15 cellular contexts compared by ENCODE assay signal in genomic region chr22:37768273-37768672, GRCh38. TPM values are rescaled to one million over a fixed set of nuclear protein-coding genes. Genes with fewer than 3 reads are reported as not detected.
DNase-seq lines count a peak whose midpoint lies in the region; ATAC-seq and TF ChIP-seq lines count a peak whose summit lies in the region.
"Had no signal": no experiment of that assay in that cellular context is flagged by ENCODE, and none has a peak within 500 bp of the region (broad histone marks: within the 10 kb centered on the region; RNA-seq: fewer than 3 reads in every experiment).

No MANE protein-coding gene starts in this region.

- no peaks in the 10 kb centered on the region for H4K20me1 ChIP-seq in mammary epithelial cell (ENCODE audit: insufficient read depth, low read length)
- H4K20me1 ChIP-seq in OCI-LY7 (ENCODE audit: insufficient read depth, low read length), result no peaks in the 10 kb centered on the region

- no peak overlapping the region for H3K4me2 ChIP-seq in mammary epithelial cell (ENCODE audit: insufficient read depth, low read depth, low read length)
- H3K4me2 ChIP-seq in OCI-LY7 (ENCODE audit: low read length), result no peak overlapping the region
- H3K4me2 ChIP-seq: A549 had no signal

- no peaks in the 10 kb centered on the region for H3K9me2 ChIP-seq in OCI-LY7 (ENCODE audit: insufficient read depth, low read length)

- H3K79me2 ChIP-seq in mammary epithelial cell (ENCODE audit: insufficient read depth, low read length), result no peaks in the 10 kb centered on the region
- H3K79me2 ChIP-seq in OCI-LY7 (ENCODE audit: insufficient read depth, low read depth, low read length), result no peaks in the 10 kb centered on the region

- CTCF ChIA-PET in mammary epithelial cell (lab: Charles Lee; ENCODE audit: low non-redundant PET) (no interaction called here), OCI-LY7 (lab: Charles Lee; ENCODE audit: unreplicated experiment) (no interaction called here)

- H3K27ac ChIP-seq in mammary epithelial cell (ENCODE audit: insufficient read depth, low read depth, low read length) (no peak overlapping the region), breast epithelium (no peak overlapping the region), OCI-LY7 (ENCODE audit: low read depth, low read length, poor library complexity, severe bottlenecking) (no peak overlapping the region), thymus (ENCODE audit: low read depth) (peak overlapping the region; percentile 18)
- H3K27ac ChIP-seq: A549 had no signal

- BruUV-seq in mammary epithelial cell (replicated peaks; lab: Mats Ljungman, UMichigan), result no TSS peak
- no TSS peak for BruUV-seq in OCI-LY7 (replicated peaks; lab: Mats Ljungman, UMichigan)

- peaks cover 20% of the 10 kb centered on the region for H3K36me3 ChIP-seq in mammary epithelial cell (ENCODE audit: insufficient read depth, low read length)
- H3K36me3 ChIP-seq in breast epithelium, result peaks cover 5% of the 10 kb centered on the region
- no peaks in the 10 kb centered on the region for H3K36me3 ChIP-seq in OCI-LY7 (ENCODE audit: insufficient read depth, low read length)
- H3K36me3 ChIP-seq in thymus (ENCODE audit: control insufficient read depth, insufficient read depth), result peaks cover 72% of the 10 kb centered on the region

- ATAC-seq in HG03439 (IDR thresholded peaks at IDR 0.05; ENCODE audit: unreplicated experiment) (no peak), GM19467 (IDR thresholded peaks at IDR 0.05; ENCODE audit: unreplicated experiment) (no peak)
- ATAC-seq: activated CD8-positive, alpha-beta memory T cell treated with anti-CD3 and anti-CD28 coated beads, Interleukin-2, amount 10 ng/mL, durations not matched to agents 7 days and 5 days; T-helper 17 cell had no signal

- H2AFZ ChIP-seq in mammary epithelial cell (ENCODE audit: low read depth, low read length) (no peak overlapping the region), OCI-LY7 (ENCODE audit: low read length) (no peak overlapping the region)

- H3K4me3 ChIP-seq in mammary epithelial cell (replicated peaks in 1 of 3; ENCODE audit: insufficient read depth in 1 of 3, low read depth in 2 of 3, low read length in 3 of 3), result no peak overlapping the region
- H3K4me3 ChIP-seq in breast epithelium, result no peak overlapping the region
- H3K4me3 ChIP-seq in OCI-LY7 (ENCODE audit: low read depth, low read length, poor library complexity, severe bottlenecking), result no peak overlapping the region
- no peak overlapping the region for H3K4me3 ChIP-seq in fibroblast of mammary gland (ENCODE audit: control insufficient read depth, low read depth, low read length)
- no peak overlapping the region for H3K4me3 ChIP-seq in thymus (ENCODE audit: low read length)
- H3K4me3 ChIP-seq: A549 had no signal

- no peaks in the 10 kb centered on the region for H3K9me3 ChIP-seq in mammary epithelial cell (replicated peaks; ENCODE audit: insufficient read depth, low read length)
- no peaks in the 10 kb centered on the region for H3K9me3 ChIP-seq in breast epithelium
- H3K9me3 ChIP-seq in OCI-LY7 (ENCODE audit: low read length), result no peaks in the 10 kb centered on the region
- H3K9me3 ChIP-seq in thymus (ENCODE audit: control insufficient read depth), result no peaks in the 10 kb centered on the region
- H3K9me3 ChIP-seq: A549 had no signal

- H3K9ac ChIP-seq in mammary epithelial cell (ENCODE audit: insufficient read depth, low read length), result no peak overlapping the region

- in situ Hi-C loops in mammary epithelial cell (cut with MboI; ENCODE audit: low sequenced_read_pairs in 2 of 2), result no loop called here

- TF ChIP-seq CTCF in mammary epithelial cell (conservative IDR thresholded peaks at IDR 0.05 in 1 of 2, IDR thresholded peaks at IDR 0.05 in 1 of 2; ENCODE audit: extremely low read depth in 1 of 2, insufficient read depth in 1 of 2, low read depth in 1 of 2, low read length in 2 of 2) (peak; percentile 26 to 40), breast epithelium (IDR thresholded peaks at IDR 0.05) (no peak), OCI-LY7 (conservative IDR thresholded peaks at IDR 0.05; ENCODE audit: low read length) (peak; percentile 58), fibroblast of mammary gland (conservative IDR thresholded peaks at IDR 0.05; ENCODE audit: control insufficient read depth, insufficient read depth, low read depth, low read length) (peak; percentile 22)

- no peak for DNase-seq in mammary epithelial cell
- DNase-seq in breast epithelium (ENCODE audit: low spot score in 2 of 2), result no peak
- no peak for DNase-seq in OCI-LY7 (ENCODE audit: low spot score)
- no peak for DNase-seq in fibroblast of mammary gland (ENCODE audit: low read depth)
- DNase-seq in pons (ENCODE audit: low spot score), result no peak
- DNase-seq: activated CD8-positive, alpha-beta memory T cell treated with anti-CD3 and anti-CD28 coated beads, Interleukin-2, amount 10 ng/mL, durations not matched to agents 7 days and 5 days; DMS79 treated with DMSO at 0.1 percent for 48 hours; mesendoderm; NCI-H2029 treated with DMSO at 0.1 percent for 48 hours; T-helper 17 cell had no signal

- no peaks in the 10 kb centered on the region for H3K27me3 ChIP-seq in mammary epithelial cell (ENCODE audit: insufficient read depth, low read length)
- H3K27me3 ChIP-seq in breast epithelium, result no peaks in the 10 kb centered on the region
- H3K27me3 ChIP-seq in thymus (ENCODE audit: control insufficient read depth, insufficient read depth), result no peaks in the 10 kb centered on the region

- dilution Hi-C loops in mammary epithelial cell (cut with HindIII; ENCODE audit: low sequenced_read_pairs), result no loop called here

- intact Hi-C loops in mammary epithelial cell (cut with micrococcal nuclease), result no loop called here
- intact Hi-C loops in breast epithelium (cut with DNase I; ENCODE audit: low total_unique reads), result no loop called here
- intact Hi-C loops in OCI-LY7 (cut with micrococcal nuclease; ENCODE audit: unreplicated experiment), result no loop called here

- H3K4me1 ChIP-seq in mammary epithelial cell (ENCODE audit: insufficient read depth, low read length) (no peaks in the 10 kb centered on the region), breast epithelium (no peaks in the 10 kb centered on the region), OCI-LY7 (ENCODE audit: insufficient read depth, low read length, poor library complexity, severe bottlenecking) (peaks cover 10% of the 10 kb centered on the region), thymus (ENCODE audit: control insufficient read depth, insufficient read depth, low read length) (no peaks in the 10 kb centered on the region)
- H3K4me1 ChIP-seq: A549 had no signal

- no peak for TF ChIP-seq POLR2A in breast epithelium (IDR thresholded peaks at IDR 0.05)

- 100% methylated on average over 3 of the region's 3 CpGs for WGBS in mammary epithelial cell (ENCODE audit: low coverage, missing lambda C conversion rate)
- 94% methylated on average over 3 of the region's 3 CpGs for WGBS in thymus

- POLR2A ChIA-PET in OCI-LY7 (lab: Charles Lee), result no interaction called here

RNA-seq across cellular contexts. Expression of gene GCAT, which starts 39.5 kb away (rescaled TPM):
- total RNA-seq in mammary epithelial cell (10 to 100 TPM; 17.3 to 22.4 TPM), breast epithelium (10 to 100 TPM; 17.3 to 23.7 (median 21.6) TPM), OCI-LY7 (2022) (17.3 and 21.6 TPM in 2 replicates)
- polyA plus RNA-seq in mammary epithelial cell (13.6 TPM), thymus (7.8 TPM)
- polyA minus RNA-seq in mammary epithelial cell, result 6.3 TPM
- 14.6 and 20.6 TPM in 2 replicates for total RNA-seq in OCI-LY7 (2014; rRNA removed; shearing (Covaris generic))

RNA-seq across cellular contexts. Expression of gene GALR3, which starts 54.9 kb away (rescaled TPM):
- total RNA-seq in mammary epithelial cell (not detected), breast epithelium (under 1 TPM in 1 of 3 donors, not detected in 2; 0.44 TPM), OCI-LY7 (2022) (not detected in 2 replicates)
- polyA plus RNA-seq in mammary epithelial cell (not detected), thymus (not detected)
- not detected for polyA minus RNA-seq in mammary epithelial cell
- total RNA-seq in OCI-LY7 (2014; rRNA removed; shearing (Covaris generic)), result not detected in 2 replicates
- total RNA-seq: activated CD8-positive, alpha-beta memory T cell treated with anti-CD3 and anti-CD28 coated beads, Interleukin-2, amount 10 ng/mL, durations not matched to agents 7 days and 5 days; subcutaneous adipose tissue; T-helper 17 cell had no signal
- polyA plus RNA-seq: A549 had no signal

Comparison
In these comparisons a context has a peak if more than half of its experiments do, and no peak if none do; other contexts are left out.
1. CTCF ChIP-seq: peak in mammary epithelial cell (2 of 2), OCI-LY7 (single experiment) and fibroblast of mammary gland (single experiment); none in breast epithelium (0 of 3).